ENCODE assay signal across 14 cellular contexts in genomic region chrX:31228909-31229308, GRCh38.
DNase-seq lines count a peak whose midpoint lies in the region; ATAC-seq, FAIRE-seq and TF ChIP-seq lines count a peak whose summit lies in the region.
"Had no signal": no experiment of that assay in that cellular context is flagged by ENCODE, and none has a peak within 500 bp of the region (broad histone marks: within the 10 kb centered on the region; RNA-seq: fewer than 3 reads in every experiment).

No MANE protein-coding gene starts in this region.

- FAIRE-seq in astrocyte (lab: Jason Lieb, UNC), result peak; percentile 96

- no peak overlapping the region for H3K4me3 Mint-ChIP-seq in astrocyte (ENCODE audit: unreplicated experiment)

- no peaks in the 10 kb centered on the region for H3K36me3 ChIP-seq in astrocyte (ENCODE audit: insufficient read depth, low read length)
- H3K36me3 ChIP-seq in mammary epithelial cell (ENCODE audit: insufficient read depth, low read length), result no peaks in the 10 kb centered on the region
- no peaks in the 10 kb centered on the region for H3K36me3 ChIP-seq in testis (ENCODE audit: low read depth, missing control alignments)
- H3K36me3 ChIP-seq: BE2C, cardiac muscle cell, thyroid gland had no signal

- H3K36me3 Mint-ChIP-seq in astrocyte (ENCODE audit: low read depth, unreplicated experiment), result no peaks in the 10 kb centered on the region

- H3K27me3 ChIP-seq in astrocyte (ENCODE audit: insufficient read depth, low read length) (no peaks in the 10 kb centered on the region), mammary epithelial cell (ENCODE audit: insufficient read depth, low read length) (no peaks in the 10 kb centered on the region), testis (no peaks in the 10 kb centered on the region)
- H3K27me3 ChIP-seq: BE2C, cardiac muscle cell, thyroid gland had no signal

- H3K4me3 ChIP-seq in astrocyte (ENCODE audit: insufficient read depth, low read depth, low read length) (no peak overlapping the region), mammary epithelial cell (replicated peaks in 1 of 3; ENCODE audit: insufficient read depth in 1 of 3, low read depth in 2 of 3, low read length in 3 of 3) (no peak overlapping the region), testis (no peak overlapping the region)
- H3K4me3 ChIP-seq: cardiac muscle cell, thyroid gland had no signal

- no peaks in the 10 kb centered on the region for H3K27me3 Mint-ChIP-seq in astrocyte (ENCODE audit: low read depth, unreplicated experiment)

- peak; percentile 15 for DNase-seq in GM10266 (ENCODE audit: extremely low spot score)
- DNase-seq in astrocyte (ENCODE audit: low read depth), result no peak
- DNase-seq in NCI-H510A treated with DMSO at 0.1 percent for 48 hours (lab: John Stamatoyannopoulos, UW), result no peak
- no peak for DNase-seq in mammary epithelial cell
- DNase-seq in testis, result no peak
- DNase-seq in activated CD4-positive, alpha-beta T cell treated with anti-CD3 and anti-CD28 coated beads for 4 hours, result no peak
- DNase-seq: activated CD4-positive, alpha-beta T cell treated with anti-CD3 and anti-CD28 coated beads, Interleukin-2, amount 50 U/mL, for 4 hours; BE2C; islet precursor cell; NCI-H82 had no signal

- peaks cover 27% of the 10 kb centered on the region for H3K4me1 Mint-ChIP-seq in astrocyte (ENCODE audit: low read depth, unreplicated experiment)

- CTCF ChIA-PET in mammary epithelial cell (lab: Charles Lee; ENCODE audit: low non-redundant PET), result no interaction called here

- H3K9me3 ChIP-seq in astrocyte (ENCODE audit: insufficient read depth, low read depth, low read length) (no peaks in the 10 kb centered on the region), mammary epithelial cell (replicated peaks; ENCODE audit: insufficient read depth, low read length) (no peaks in the 10 kb centered on the region), testis (no peaks in the 10 kb centered on the region)
- H3K9me3 ChIP-seq: BE2C, thyroid gland had no signal

- no TSS peak for BruUV-seq in mammary epithelial cell (replicated peaks; lab: Mats Ljungman, UMichigan)

- H3K4me1 ChIP-seq in astrocyte (ENCODE audit: insufficient read depth, low read length) (peaks cover 4% of the 10 kb centered on the region), mammary epithelial cell (ENCODE audit: insufficient read depth, low read length) (peaks cover 11% of the 10 kb centered on the region), testis (no peaks in the 10 kb centered on the region)
- H3K4me1 ChIP-seq: BE2C, thyroid gland had no signal

- no peaks in the 10 kb centered on the region for H3K9me3 Mint-ChIP-seq in astrocyte (ENCODE audit: unreplicated experiment)

- H2AFZ ChIP-seq in astrocyte (ENCODE audit: low read depth, low read length), result no peak overlapping the region
- H2AFZ ChIP-seq in mammary epithelial cell (ENCODE audit: low read depth, low read length), result no peak overlapping the region

- no peak overlapping the region for H3K4me2 ChIP-seq in astrocyte (ENCODE audit: low read length)
- no peak overlapping the region for H3K4me2 ChIP-seq in mammary epithelial cell (ENCODE audit: insufficient read depth, low read depth, low read length)

- intact Hi-C loops in mammary epithelial cell (cut with micrococcal nuclease), result no loop called here
- intact Hi-C loops in testis (cut with DNase I; ENCODE audit: low total_unique reads), result no loop called here

- WGBS in mammary epithelial cell (ENCODE audit: low coverage, missing lambda C conversion rate), result 93% methylated on average over 2 of the region's 2 CpGs
- WGBS in testis, 2 donors, result 69 to 71% methylated on average over 2 of the region's 2 CpGs

- TF ChIP-seq CTCF in GM10266 (IDR thresholded peaks at IDR 0.05; ENCODE audit: control insufficient read depth, insufficient read depth, low read depth, missing control alignments) (no peak), astrocyte (IDR thresholded peaks at IDR 0.05; ENCODE audit: insufficient read depth, low read depth, low read length) (no peak), mammary epithelial cell (conservative IDR thresholded peaks at IDR 0.05 in 1 of 2, IDR thresholded peaks at IDR 0.05 in 1 of 2; ENCODE audit: extremely low read depth in 1 of 2, insufficient read depth in 1 of 2, low read depth in 1 of 2, low read length in 2 of 2) (no peak), testis (IDR thresholded peaks at IDR 0.05) (no peak)

- no peak for TF ChIP-seq POLR2A in testis (IDR thresholded peaks at IDR 0.05)

- H3K9ac ChIP-seq in astrocyte (ENCODE audit: low read length) (no peak overlapping the region), mammary epithelial cell (ENCODE audit: insufficient read depth, low read length) (no peak overlapping the region)

- H3K27ac Mint-ChIP-seq in astrocyte (ENCODE audit: unreplicated experiment), result peak overlapping the region; percentile 87

- H4K20me1 ChIP-seq in astrocyte (ENCODE audit: insufficient read depth, low read length) (no peaks in the 10 kb centered on the region), mammary epithelial cell (ENCODE audit: insufficient read depth, low read length) (no peaks in the 10 kb centered on the region)

- dilution Hi-C loops in mammary epithelial cell (cut with HindIII; ENCODE audit: low sequenced_read_pairs), result no loop called here

- H3K79me2 ChIP-seq in astrocyte (ENCODE audit: insufficient read depth, low read length) (no peaks in the 10 kb centered on the region), mammary epithelial cell (ENCODE audit: insufficient read depth, low read length) (no peaks in the 10 kb centered on the region)

- ATAC-seq in GM21381 (IDR thresholded peaks at IDR 0.05; ENCODE audit: unreplicated experiment) (peak; percentile 91), HG03108 (IDR thresholded peaks at IDR 0.05; ENCODE audit: unreplicated experiment) (peak; percentile 78)

- in situ Hi-C loops in mammary epithelial cell (cut with MboI; ENCODE audit: low sequenced_read_pairs in 2 of 2), result loop anchor here in 1 of 2 donors (10.0 kb wide), 1 partner anchor 376 kb away; no protein-coding TSS in a partner anchor

- H3K27ac ChIP-seq in astrocyte (ENCODE audit: low read depth, low read length) (no peak overlapping the region), mammary epithelial cell (ENCODE audit: insufficient read depth, low read depth, low read length) (no peak overlapping the region), testis (no peak overlapping the region)
- H3K27ac ChIP-seq: cardiac muscle cell, thyroid gland had no signal
